In the genomic region with DNA sequence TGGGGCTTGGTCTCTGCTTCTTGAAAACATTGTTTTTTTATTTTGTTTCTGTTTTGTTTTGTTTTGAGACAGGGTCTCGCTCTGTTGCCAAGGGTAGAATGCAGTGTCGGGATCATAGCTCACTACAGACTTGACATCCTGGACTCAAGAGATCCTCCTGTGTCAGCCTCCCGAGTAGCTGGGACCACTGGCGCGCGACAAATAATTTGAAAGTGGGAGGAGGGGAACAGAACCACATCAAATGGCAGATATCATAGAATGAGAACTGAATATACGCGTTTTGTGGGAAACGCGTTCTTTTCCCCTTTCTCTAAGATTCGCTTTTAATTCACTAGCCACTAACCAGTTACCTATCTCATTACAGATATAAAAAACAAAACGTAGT, we compare ENCODE assay signal across 1 cellular context.
TF ChIP-seq lines count a peak whose summit lies in the region.

No MANE protein-coding gene starts in this region.

TF ChIP-seq in HCT116, 20 proteins besides CTCF, POLR2A, EP300 and RAD21 (continued from another document):
- TF ChIP-seq, protein P1, sequence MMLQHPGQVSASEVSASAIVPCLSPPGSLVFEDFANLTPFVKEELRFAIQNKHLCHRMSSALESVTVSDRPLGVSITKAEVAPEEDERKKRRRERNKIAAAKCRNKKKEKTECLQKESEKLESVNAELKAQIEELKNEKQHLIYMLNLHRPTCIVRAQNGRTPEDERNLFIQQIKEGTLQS (IDR thresholded peaks at IDR 0.05) = no peak
- TF ChIP-seq EGR1 (IDR thresholded peaks at IDR 0.05; ENCODE audit: low read depth) (no peak), CBX3 (IDR thresholded peaks at IDR 0.05; ENCODE audit: low read depth) (no peak), JUND (IDR thresholded peaks at IDR 0.05) (no peak), EZH2 (IDR thresholded peaks at IDR 0.05) (no peak), SIN3A (IDR thresholded peaks at IDR 0.05; ENCODE audit: low read depth) (no peak), ZNF274 (IDR thresholded peaks at IDR 0.05; ENCODE audit: low read depth, low read length) (no peak)
